Comparison of ENCODE assay signal across 22 cellular contexts in genomic region chr22:27407369-27407985, GRCh38.
"Had no signal": no experiment of that assay in that cellular context is flagged by ENCODE, and none has a peak within 500 bp of the region (broad histone marks: within the 10 kb centered on the region; RNA-seq: fewer than 3 reads in every experiment).

No MANE protein-coding gene starts in this region.

- H3K4me1 ChIP-seq: gastrocnemius medialis, left ventricle myocardium inferior, psoas muscle, transverse colon had no signal

- H3K36me3 Mint-ChIP-seq: activated naive CD8-positive, alpha-beta T cell treated with anti-CD3 and anti-CD28 coated beads for 36 hours; T-cell had no signal

- H3K27me3 ChIP-seq: transverse colon had no signal

- H3K9me3 ChIP-seq: gastrocnemius medialis, psoas muscle, transverse colon had no signal

- H3K9me3 Mint-ChIP-seq: activated CD4-positive, alpha-beta T cell treated with anti-CD3 and anti-CD28 coated beads, Interleukin-2, amount 10 ng/mL, durations not matched to agents 24 days and 14 days; activated CD8-positive, alpha-beta T cell treated with anti-CD3 and anti-CD28 coated beads for 36 hours; activated T-helper 17 cell treated with anti-CD3 and anti-CD28 coated beads, Interleukin-2, amount 50 U/mL, for 72 hours; immature natural killer cell had no signal

- H3K36me3 ChIP-seq: gastrocnemius medialis, heart left ventricle, left ventricle myocardium inferior, transverse colon had no signal

- H3K4me1 Mint-ChIP-seq: activated naive CD8-positive, alpha-beta T cell treated with anti-CD3 and anti-CD28 coated beads for 36 hours; activated T-helper 17 cell treated with anti-CD3 and anti-CD28 coated beads, Interleukin-2, amount 50 U/mL, for 72 hours; immature natural killer cell; naive thymus-derived CD4-positive, alpha-beta T cell; T-cell had no signal

- H3K27me3 Mint-ChIP-seq: activated CD4-positive, alpha-beta T cell treated with anti-CD3 and anti-CD28 coated beads, Interleukin-2, amount 10 ng/mL, durations not matched to agents 24 days and 14 days had no signal

- H3K27ac ChIP-seq: coronary artery, gastrocnemius medialis, heart left ventricle, left ventricle myocardium inferior, psoas muscle, skin epidermis, transverse colon had no signal

- DNase-seq: activated CD4-positive, alpha-beta T cell treated with anti-CD3 and anti-CD28 coated beads, Interleukin-2, amount 10 ng/mL, durations not matched to agents 24 days and 14 days; activated CD8-positive, alpha-beta T cell treated with anti-CD3 and anti-CD28 coated beads for 36 hours; activated naive CD4-positive, alpha-beta T cell; activated naive CD8-positive, alpha-beta T cell treated with anti-CD3 and anti-CD28 coated beads for 36 hours; activated T-cell treated with anti-CD3 and anti-CD28 coated beads, Interleukin-2, amount 50 U/mL, for 1 hour; anterior cingulate cortex; erythroblast; gastrocnemius medialis; heart left ventricle; immature natural killer cell; kidney glomerular epithelial cell; left ventricle myocardium inferior; naive thymus-derived CD4-positive, alpha-beta T cell; psoas muscle; right cardiac atrium; stimulated activated naive CD8-positive, alpha-beta T cell treated with anti-CD3 and anti-CD28 coated beads, Interleukin-15, Interleukin-2, amounts not matched to agents 100 U/mL and 50 U/mL, for 24 hours; T-cell; transverse colon had no signal

- H3K4me3 ChIP-seq: coronary artery, gastrocnemius medialis, heart left ventricle, left ventricle myocardium inferior, psoas muscle, skin epidermis, transverse colon had no signal

- FAIRE-seq: endometrium had no signal

- H3K4me3 Mint-ChIP-seq: activated CD4-positive, alpha-beta T cell treated with anti-CD3 and anti-CD28 coated beads, Interleukin-2, amount 10 ng/mL, durations not matched to agents 24 days and 14 days; activated CD8-positive, alpha-beta T cell treated with anti-CD3 and anti-CD28 coated beads for 36 hours; activated naive CD8-positive, alpha-beta T cell treated with anti-CD3 and anti-CD28 coated beads for 36 hours; activated T-helper 17 cell treated with anti-CD3 and anti-CD28 coated beads, Interleukin-2, amount 50 U/mL, for 72 hours; naive thymus-derived CD4-positive, alpha-beta T cell; T-cell had no signal

- H3K27ac Mint-ChIP-seq: activated CD8-positive, alpha-beta T cell treated with anti-CD3 and anti-CD28 coated beads for 36 hours; activated naive CD8-positive, alpha-beta T cell treated with anti-CD3 and anti-CD28 coated beads for 36 hours; activated T-helper 17 cell treated with anti-CD3 and anti-CD28 coated beads, Interleukin-2, amount 50 U/mL, for 72 hours; naive thymus-derived CD4-positive, alpha-beta T cell; T-cell had no signal

- ATAC-seq: activated CD8-positive, alpha-beta T cell treated with anti-CD3 and anti-CD28 coated beads for 36 hours; activated T-helper 17 cell treated with anti-CD3 and anti-CD28 coated beads, Interleukin-2, amount 50 U/mL, for 72 hours; gastrocnemius medialis; heart left ventricle; naive thymus-derived CD4-positive, alpha-beta T cell; psoas muscle; right cardiac atrium; stimulated activated naive CD8-positive, alpha-beta T cell treated with anti-CD3 and anti-CD28 coated beads, Interleukin-15, Interleukin-2, amounts not matched to agents 100 U/mL and 50 U/mL, for 24 hours; T-cell had no signal
